11 cellular contexts compared by ENCODE assay signal in genomic region chr4:48196758-48197504, GRCh38.
DNase-seq lines count a peak whose midpoint lies in the region; ATAC-seq and TF ChIP-seq lines count a peak whose summit lies in the region.
"Had no signal": no experiment of that assay in that cellular context is flagged by ENCODE, and none has a peak within 500 bp of the region (broad histone marks: within the 10 kb centered on the region; RNA-seq: fewer than 3 reads in every experiment).

No MANE protein-coding gene starts in this region.

- no peaks in the 10 kb centered on the region for H3K36me3 Mint-ChIP-seq in progenitor cell of endocrine pancreas (ENCODE audit: insufficient read depth)

- peaks cover 7% of the 10 kb centered on the region for H3K27me3 Mint-ChIP-seq in progenitor cell of endocrine pancreas
- H3K27me3 Mint-ChIP-seq: activated CD4-positive, alpha-beta memory T cell treated with anti-CD3 and anti-CD28 coated beads, Interleukin-2, amount 10 ng/mL, durations not matched to agents 7 days and 5 days had no signal

- ATAC-seq in GM19438 (IDR thresholded peaks at IDR 0.05; ENCODE audit: low read depth, unreplicated experiment) = peak; percentile 64
- peak; percentile 67 for ATAC-seq in HG02938 (IDR thresholded peaks at IDR 0.05; ENCODE audit: unreplicated experiment)
- ATAC-seq: left colon, Right ventricle myocardium inferior had no signal

- peaks cover 6% of the 10 kb centered on the region for H3K9me3 Mint-ChIP-seq in progenitor cell of endocrine pancreas (ENCODE audit: low read depth)
- H3K9me3 Mint-ChIP-seq: activated CD4-positive, alpha-beta memory T cell treated with anti-CD3 and anti-CD28 coated beads, Interleukin-2, amount 10 ng/mL, durations not matched to agents 7 days and 5 days had no signal

- H4K20me1 ChIP-seq in MM.1S (ENCODE audit: insufficient read depth, low read length) = no peaks in the 10 kb centered on the region

- peaks cover 61% of the 10 kb centered on the region for H3F3A ChIP-seq in MM.1S (ENCODE audit: insufficient read depth, low read length)

- H2AFZ ChIP-seq in MM.1S (ENCODE audit: low read length) = no peak overlapping the region

- peak overlapping the region; percentile 98 for H3K27ac ChIP-seq in MM.1S (ENCODE audit: low read length)

- peaks cover 20% of the 10 kb centered on the region for H3K4me1 Mint-ChIP-seq in progenitor cell of endocrine pancreas (ENCODE audit: low read depth)

- peaks cover 97% of the 10 kb centered on the region for H3K79me2 ChIP-seq in MM.1S (ENCODE audit: low read length)

- peak overlapping the region; percentile 86 for H3K4me2 ChIP-seq in MM.1S (ENCODE audit: low read depth, low read length)

- H3K27ac Mint-ChIP-seq in progenitor cell of endocrine pancreas = no peak overlapping the region
- H3K27ac Mint-ChIP-seq: activated CD4-positive, alpha-beta memory T cell treated with anti-CD3 and anti-CD28 coated beads, Interleukin-2, amount 10 ng/mL, durations not matched to agents 7 days and 5 days had no signal

- H3K4me3 Mint-ChIP-seq in progenitor cell of endocrine pancreas (ENCODE audit: low read depth) = no peak overlapping the region
- H3K4me3 Mint-ChIP-seq: activated CD4-positive, alpha-beta memory T cell treated with anti-CD3 and anti-CD28 coated beads, Interleukin-2, amount 10 ng/mL, durations not matched to agents 7 days and 5 days had no signal

- H3K9me3 ChIP-seq in MM.1S (replicated peaks; ENCODE audit: insufficient read depth, low read length) = no peaks in the 10 kb centered on the region

- peak overlapping the region; percentile 99 for H3K9ac ChIP-seq in MM.1S (ENCODE audit: low read length)

- no peaks in the 10 kb centered on the region for H3K27me3 ChIP-seq in MM.1S (replicated peaks; ENCODE audit: insufficient read depth, low read length)

- H3K36me3 ChIP-seq in MM.1S (replicated peaks; ENCODE audit: insufficient read depth, low read length) = no peaks in the 10 kb centered on the region; the same call in 1 of the 2 replicates

- peaks cover 53% of the 10 kb centered on the region for H3K4me1 ChIP-seq in MM.1S (ENCODE audit: low read length)

- peak; percentile 87 for DNase-seq in MM.1S
- no peak for DNase-seq in HK-2 (ENCODE audit: unreplicated experiment)
- DNase-seq in progenitor cell of endocrine pancreas (ENCODE audit: low spot score, unreplicated experiment) = no peak
- no peak for DNase-seq in NCI-H446 treated with DMSO at 0.1 percent for 48 hours (lab: John Stamatoyannopoulos, UW)
- DNase-seq in cerebellar nuclear complex (lab: John Stamatoyannopoulos, UW) = no peak
- DNase-seq: activated CD4-positive, alpha-beta memory T cell treated with anti-CD3 and anti-CD28 coated beads, Interleukin-2, amount 10 ng/mL, durations not matched to agents 7 days and 5 days; left colon had no signal

- TF ChIP-seq CTCF in GM12875 (IDR thresholded peaks at IDR 0.05; ENCODE audit: borderline replicate concordance, insufficient read depth, low read depth, low read length) (no peak), MM.1S (IDR thresholded peaks at IDR 0.05; ENCODE audit: low read length) (no peak), progenitor cell of endocrine pancreas (IDR thresholded peaks at IDR 0.05; ENCODE audit: unreplicated experiment) (no peak)

- peak overlapping the region; percentile 72 for H3K4me3 ChIP-seq in GM12875 (ENCODE audit: low read depth, low read length)
- peak overlapping the region; percentile 86 for H3K4me3 ChIP-seq in MM.1S (ENCODE audit: low read length)

- no peaks in the 10 kb centered on the region for H3K9me2 ChIP-seq in MM.1S (replicated peaks; ENCODE audit: insufficient read depth, low read length)
